In genomic region chrX:47012131-47012530, GRCh38 we compare ENCODE assay signal across 7 cellular contexts.
"Had no signal": no experiment of that assay in that cellular context is flagged by ENCODE, and none has a peak within 500 bp of the region (broad histone marks: within the 10 kb centered on the region; RNA-seq: fewer than 3 reads in every experiment).

No MANE protein-coding gene starts in this region.

- H3K4me3 ChIP-seq: K562 had no signal

- FAIRE-seq: HepG2, HTR-8/SVneo, K562 had no signal

- H3K27ac ChIP-seq: HL-60 had no signal

- DNase-seq: IMR-90, KBM-7, KG1 had no signal
